ENCODE assay signal across 8 cellular contexts in genomic region chr16:31477220-31478216, GRCh38. TPM values are rescaled to one million over a fixed set of nuclear protein-coding genes. Genes with fewer than 3 reads are reported as not detected.
DNase-seq lines count a peak whose midpoint lies in the region; ATAC-seq, FAIRE-seq and TF ChIP-seq lines count a peak whose summit lies in the region.

No MANE protein-coding gene starts in this region.

- H3K4me3 Mint-ChIP-seq in activated CD4-positive, alpha-beta memory T cell treated with anti-CD3 and anti-CD28 coated beads, Interleukin-2, amount 10 ng/mL, durations not matched to agents 7 days and 5 days: peak overlapping the region; percentile 78

- no peaks in the 10 kb centered on the region for H3K9me1 ChIP-seq in keratinocyte (ENCODE audit: control insufficient read depth, extremely low read depth, insufficient read depth, low read length)

- H3K4me3 ChIP-seq in GM12864 (ENCODE audit: low read depth, low read length) (peak overlapping the region; percentile 66), keratinocyte (ENCODE audit: control insufficient read depth in 2 of 3, extremely low read depth in 1 of 3, insufficient read depth in 2 of 3, low read depth in 1 of 3, low read length in 3 of 3) (peak overlapping the region in 1 of 3 experiments; percentile 1), thymus (ENCODE audit: low read length) (peak overlapping the region; percentile 59)

- no peak for TF ChIP-seq CTCF in GM12864 (IDR thresholded peaks at IDR 0.05; ENCODE audit: low read depth, low read length, missing control alignments)
- no peak for TF ChIP-seq CTCF in keratinocyte (optimal IDR thresholded peaks at IDR 0.05 in 1 of 3, IDR thresholded peaks at IDR 0.05 in 1 of 3, conservative IDR thresholded peaks at IDR 0.05 in 1 of 3; ENCODE audit: extremely low read depth in 1 of 3, insufficient read depth in 2 of 3, low read length in 3 of 3)

- H3K9me3 Mint-ChIP-seq in activated CD4-positive, alpha-beta memory T cell treated with anti-CD3 and anti-CD28 coated beads, Interleukin-2, amount 10 ng/mL, durations not matched to agents 7 days and 5 days: no peaks in the 10 kb centered on the region

- no peaks in the 10 kb centered on the region for H3K79me2 ChIP-seq in keratinocyte (ENCODE audit: control insufficient read depth, insufficient read depth, low read length)

- no peak overlapping the region for H3K27ac Mint-ChIP-seq in activated CD4-positive, alpha-beta memory T cell treated with anti-CD3 and anti-CD28 coated beads, Interleukin-2, amount 10 ng/mL, durations not matched to agents 7 days and 5 days

- H3K9me3 ChIP-seq in keratinocyte (ENCODE audit: control insufficient read depth, low read depth, low read length) (no peaks in the 10 kb centered on the region), thymus (ENCODE audit: control insufficient read depth) (peaks cover 3% of the 10 kb centered on the region)

- no peaks in the 10 kb centered on the region for H4K20me1 ChIP-seq in keratinocyte (ENCODE audit: control insufficient read depth, extremely low read depth, insufficient read depth, low read length)

- no peak for DNase-seq in GM12864 (ENCODE audit: low read depth)
- peak; percentile 42 for DNase-seq in activated CD4-positive, alpha-beta memory T cell treated with anti-CD3 and anti-CD28 coated beads, Interleukin-2, amount 10 ng/mL, durations not matched to agents 7 days and 5 days
- no peak for DNase-seq in keratinocyte (ENCODE audit: low read depth, low spot score)
- no peak for DNase-seq in DMS79 (lab: John Stamatoyannopoulos, UW)
- DNase-seq in HTR-8/SVneo (ENCODE audit: insufficient read length, low spot score): no peak
- no peak for DNase-seq in MV-4-11 (lab: John Stamatoyannopoulos, UW)

- H3K27ac ChIP-seq in keratinocyte (ENCODE audit: control insufficient read depth, insufficient read depth, low read length): no peak overlapping the region
- peak overlapping the region; percentile 76 for H3K27ac ChIP-seq in thymus (ENCODE audit: low read depth)

- dilution Hi-C loops in keratinocyte (cut with MboI; ENCODE audit: extremely low pct_ligation_motif_present, low sequenced_read_pairs): no loop called here

- POLR2A ChIA-PET in activated CD4-positive, alpha-beta memory T cell treated with anti-CD3 and anti-CD28 coated beads, Interleukin-2, amount 10 ng/mL, durations not matched to agents 7 days and 5 days (lab: Charles Lee): interaction anchor here (0.7 to 5.2 kb wide), 7 partner anchors 9 to 396 kb away, joined by 3 to 44 read pairs (median 7); partner anchors contain the start of genes ARMC5, RUSF1 and ZNF267

- no peaks in the 10 kb centered on the region for H3K36me3 Mint-ChIP-seq in activated CD4-positive, alpha-beta memory T cell treated with anti-CD3 and anti-CD28 coated beads, Interleukin-2, amount 10 ng/mL, durations not matched to agents 7 days and 5 days (ENCODE audit: low read depth)

- peaks cover 45% of the 10 kb centered on the region for H3K27me3 Mint-ChIP-seq in activated CD4-positive, alpha-beta memory T cell treated with anti-CD3 and anti-CD28 coated beads, Interleukin-2, amount 10 ng/mL, durations not matched to agents 7 days and 5 days

- WGBS in thymus: 27% methylated on average over 67 of the region's 67 CpGs

- ATAC-seq in HG03045 (IDR thresholded peaks at IDR 0.05; ENCODE audit: unreplicated experiment): peak; percentile 36

- peaks cover 0 to 3% of the 10 kb centered on the region in 2 experiments for H3K36me3 ChIP-seq in keratinocyte (ENCODE audit: control insufficient read depth in 2 of 2, extremely low read depth in 1 of 2, insufficient read depth in 2 of 2, low read length in 2 of 2)
- no peaks in the 10 kb centered on the region for H3K36me3 ChIP-seq in thymus (ENCODE audit: control insufficient read depth, insufficient read depth)

- H3K4me1 ChIP-seq in keratinocyte (ENCODE audit: control insufficient read depth, extremely low read depth, insufficient read depth, low read length): peaks cover 2% of the 10 kb centered on the region
- H3K4me1 ChIP-seq in thymus (ENCODE audit: control insufficient read depth, insufficient read depth, low read length): peaks cover 8% of the 10 kb centered on the region

- H3K27me3 ChIP-seq in keratinocyte (ENCODE audit: control insufficient read depth, extremely low read depth, insufficient read depth, low read length) (no peaks in the 10 kb centered on the region), thymus (ENCODE audit: control insufficient read depth, insufficient read depth) (peaks cover 9% of the 10 kb centered on the region)

- FAIRE-seq in keratinocyte (lab: Jason Lieb, UNC): no peak
- FAIRE-seq in HTR-8/SVneo (lab: Jason Lieb, UNC): no peak

- CTCF ChIA-PET in activated CD4-positive, alpha-beta memory T cell treated with anti-CD3 and anti-CD28 coated beads, Interleukin-2, amount 10 ng/mL, durations not matched to agents 7 days and 5 days (lab: Charles Lee): interaction anchor here (1.0 to 1.2 kb wide), 2 partner anchors 17 to 22 kb away, joined by 3 to 5 read pairs; no protein-coding TSS in a partner anchor

- no peak overlapping the region for H3K9ac ChIP-seq in keratinocyte (ENCODE audit: control insufficient read depth, extremely low read depth, insufficient read depth, low read length)

- H3K4me1 Mint-ChIP-seq in activated CD4-positive, alpha-beta memory T cell treated with anti-CD3 and anti-CD28 coated beads, Interleukin-2, amount 10 ng/mL, durations not matched to agents 7 days and 5 days: peaks cover 20% of the 10 kb centered on the region

- H3K4me2 ChIP-seq in keratinocyte (ENCODE audit: control insufficient read depth, extremely low read depth, insufficient read depth, low read depth, low read length): peak overlapping the region; percentile 32

- H2AFZ ChIP-seq in keratinocyte (ENCODE audit: control insufficient read depth, low read length): peak overlapping the region; percentile 30

RNA-seq across cellular contexts. Expression of gene SLC5A2, which starts 5.4 kb away (rescaled TPM):
- under 1 TPM; 0.25 to 0.30 TPM for total RNA-seq in activated CD4-positive, alpha-beta memory T cell treated with anti-CD3 and anti-CD28 coated beads, Interleukin-2, amount 10 ng/mL, durations not matched to agents 7 days and 5 days
- polyA plus RNA-seq in keratinocyte (0.03 TPM in 2 of 3 replicates, not detected in the other), thymus (2.8 TPM)
- polyA plus RNA-seq in keratinocyte (2011; ENCODE audit: low read depth): not detected
- not detected in 2 replicates for polyA plus RNA-seq in keratinocyte (2011; cell fraction: cytosol; rRNA removed)
- 0.04 TPM in 1 of 2 replicates, not detected in the other for polyA plus RNA-seq in keratinocyte (2011; cell fraction: nucleus; rRNA removed)
- polyA plus RNA-seq in keratinocyte (2012; ENCODE audit: low replicate concordance): 0.89 TPM in 1 of 2 replicates, not detected in the other
- not detected in 3 replicates for polyA minus RNA-seq in keratinocyte
- polyA minus RNA-seq in keratinocyte (2011; cell fraction: cytosol; rRNA and poly(A)+ RNA removed): not detected
- not detected in 2 replicates for polyA minus RNA-seq in keratinocyte (2011; cell fraction: nucleus; rRNA and poly(A)+ RNA removed)

RNA-seq across cellular contexts. Expression of gene TGFB1I1, which starts 5.6 kb away (rescaled TPM):
- total RNA-seq in activated CD4-positive, alpha-beta memory T cell treated with anti-CD3 and anti-CD28 coated beads, Interleukin-2, amount 10 ng/mL, durations not matched to agents 7 days and 5 days: under 1 TPM; 0.25 to 0.38 TPM
- polyA plus RNA-seq in keratinocyte: 3.7 to 14.0 TPM (median 5.5 TPM) in 3 replicates
- 1.1 TPM for polyA plus RNA-seq in keratinocyte (2011; ENCODE audit: low read depth)
- polyA plus RNA-seq in keratinocyte (2011; cell fraction: cytosol; rRNA removed): 9.0 and 12.1 TPM in 2 replicates
- polyA plus RNA-seq in keratinocyte (2011; cell fraction: nucleus; rRNA removed): 11.4 and 14.5 TPM in 2 replicates
- polyA plus RNA-seq in keratinocyte (2012; ENCODE audit: low replicate concordance): 4.3 and 20.4 TPM in 2 replicates
- polyA minus RNA-seq in keratinocyte: 4.4 to 17.5 TPM (median 5.2 TPM) in 3 replicates
- polyA minus RNA-seq in keratinocyte (2011; cell fraction: cytosol; rRNA and poly(A)+ RNA removed): 17.8 TPM
- 2.8 and 5.0 TPM in 2 replicates for polyA minus RNA-seq in keratinocyte (2011; cell fraction: nucleus; rRNA and poly(A)+ RNA removed)
- 9.2 TPM for polyA plus RNA-seq in thymus

RNA-seq across cellular contexts. Expression of gene ARMC5, which starts 18.2 kb away (rescaled TPM):
- total RNA-seq in activated CD4-positive, alpha-beta memory T cell treated with anti-CD3 and anti-CD28 coated beads, Interleukin-2, amount 10 ng/mL, durations not matched to agents 7 days and 5 days: 10 to 100 TPM; 10.1 to 12.0 TPM
- 3.0 to 4.4 TPM (median 3.8 TPM) in 3 replicates for polyA plus RNA-seq in keratinocyte
- 6.1 TPM for polyA plus RNA-seq in keratinocyte (2011; ENCODE audit: low read depth)
- polyA plus RNA-seq in keratinocyte (2011; cell fraction: cytosol; rRNA removed): 1.2 and 3.6 TPM in 2 replicates
- 8.9 and 12.5 TPM in 2 replicates for polyA plus RNA-seq in keratinocyte (2011; cell fraction: nucleus; rRNA removed)
- 6.2 and 7.6 TPM in 2 replicates for polyA plus RNA-seq in keratinocyte (2012; ENCODE audit: low replicate concordance)
- 1.9 to 10.4 TPM (median 3.2 TPM) in 3 replicates for polyA minus RNA-seq in keratinocyte
- polyA minus RNA-seq in keratinocyte (2011; cell fraction: cytosol; rRNA and poly(A)+ RNA removed): 9.0 TPM
- 6.1 and 9.2 TPM in 2 replicates for polyA minus RNA-seq in keratinocyte (2011; cell fraction: nucleus; rRNA and poly(A)+ RNA removed)
- 19.7 TPM for polyA plus RNA-seq in thymus

RNA-seq across cellular contexts. Expression of gene RUSF1, which starts 30.7 kb away (rescaled TPM):
- 10 to 100 TPM; 36.8 to 37.9 TPM for total RNA-seq in activated CD4-positive, alpha-beta memory T cell treated with anti-CD3 and anti-CD28 coated beads, Interleukin-2, amount 10 ng/mL, durations not matched to agents 7 days and 5 days
- polyA plus RNA-seq in keratinocyte (12.2 to 23.3 TPM (median 17.4 TPM) in 3 replicates), thymus (72.9 TPM)
- 28.3 TPM for polyA plus RNA-seq in keratinocyte (2011; ENCODE audit: low read depth)
- 5.1 and 9.5 TPM in 2 replicates for polyA plus RNA-seq in keratinocyte (2011; cell fraction: cytosol; rRNA removed)
- 55.9 and 68.3 TPM in 2 replicates for polyA plus RNA-seq in keratinocyte (2011; cell fraction: nucleus; rRNA removed)
- 24.1 and 26.1 TPM in 2 replicates for polyA plus RNA-seq in keratinocyte (2012; ENCODE audit: low replicate concordance)
- polyA minus RNA-seq in keratinocyte: 13.6 to 38.1 TPM (median 21.5 TPM) in 3 replicates
- 14.2 TPM for polyA minus RNA-seq in keratinocyte (2011; cell fraction: cytosol; rRNA and poly(A)+ RNA removed)
- 26.1 and 27.0 TPM in 2 replicates for polyA minus RNA-seq in keratinocyte (2011; cell fraction: nucleus; rRNA and poly(A)+ RNA removed)

RNA-seq across cellular contexts. Expression of gene ZNF843, which starts 34.9 kb away (rescaled TPM):
- total RNA-seq in activated CD4-positive, alpha-beta memory T cell treated with anti-CD3 and anti-CD28 coated beads, Interleukin-2, amount 10 ng/mL, durations not matched to agents 7 days and 5 days: under 1 TPM in 1 of 2 experiments, not detected in 1; 0.13 TPM
- polyA plus RNA-seq in keratinocyte: 0.08 to 0.12 TPM (median 0.10 TPM) in 3 replicates
- polyA plus RNA-seq in keratinocyte (2011; ENCODE audit: low read depth): 0.12 TPM
- 0.06 and 0.18 TPM in 2 replicates for polyA plus RNA-seq in keratinocyte (2011; cell fraction: cytosol; rRNA removed)
- polyA plus RNA-seq in keratinocyte (2011; cell fraction: nucleus; rRNA removed): 0.14 and 0.23 TPM in 2 replicates
- polyA plus RNA-seq in keratinocyte (2012; ENCODE audit: low replicate concordance): 0.13 and 0.48 TPM in 2 replicates
- 0.07 TPM in 1 of 3 replicates, not detected in the others for polyA minus RNA-seq in keratinocyte
- not detected for polyA minus RNA-seq in keratinocyte (2011; cell fraction: cytosol; rRNA and poly(A)+ RNA removed)
- polyA minus RNA-seq in keratinocyte (2011; cell fraction: nucleus; rRNA and poly(A)+ RNA removed): 0.32 TPM in 1 of 2 replicates, not detected in the other
- 0.39 TPM for polyA plus RNA-seq in thymus
